14 cellular contexts compared by ENCODE assay signal in the genomic region with DNA sequence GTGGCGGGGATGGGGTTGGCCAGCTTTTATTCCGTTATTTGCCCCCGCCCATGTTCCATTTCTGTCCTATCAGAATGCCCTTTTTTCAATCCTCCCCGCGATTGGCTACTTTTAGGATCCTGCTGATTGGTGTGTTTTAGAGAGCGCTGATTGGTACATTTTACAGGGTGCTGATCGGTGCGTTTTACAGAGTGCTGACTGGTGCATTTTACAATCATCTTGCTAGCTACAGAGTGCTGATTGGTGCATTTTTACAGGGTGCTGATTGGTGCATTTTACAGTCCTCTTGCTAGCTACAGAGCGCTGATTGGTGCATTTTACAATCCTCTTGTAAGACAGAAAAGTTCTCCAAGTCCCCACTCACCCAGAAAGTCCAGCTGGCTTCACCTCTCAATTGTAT. TPM values are rescaled to one million over a fixed set of nuclear protein-coding genes. Genes with fewer than 3 reads are reported as not detected.
"Had no signal": no experiment of that assay in that cellular context is flagged by ENCODE, and none has a peak within 500 bp of the region (broad histone marks: within the 10 kb centered on the region; RNA-seq: fewer than 3 reads in every experiment).

No MANE protein-coding gene starts in this region.

RNA-seq across cellular contexts. Expression of gene SPPL2C, which starts 17.4 kb away (rescaled TPM):
- total RNA-seq: activated B cell treated with CpG ODN at 0.5 μM for 24 hours; activated CD4-positive, alpha-beta memory T cell treated with anti-CD3 and anti-CD28 coated beads for 36 hours; activated CD4-positive, alpha-beta memory T cell treated with anti-CD3 and anti-CD28 coated beads, Interleukin-2, amount 10 ng/mL, durations not matched to agents 7 days and 5 days; activated CD4-positive, alpha-beta T cell treated with anti-CD3 and anti-CD28 coated beads for 36 hours; activated CD4-positive, alpha-beta T cell treated with anti-CD3 and anti-CD28 coated beads, Interleukin-2, amount 10 ng/mL, durations not matched to agents 24 days and 14 days; activated CD4-positive, alpha-beta T cell treated with anti-CD3 and anti-CD28 coated beads, Interleukin-2, amount 10 ng/mL, durations not matched to agents 7 days and 5 days; activated CD8-positive, alpha-beta memory T cell treated with anti-CD3 and anti-CD28 coated beads for 36 hours; activated CD8-positive, alpha-beta memory T cell treated with anti-CD3 and anti-CD28 coated beads, Interleukin-2, amount 10 ng/mL, durations not matched to agents 7 days and 5 days; activated CD8-positive, alpha-beta T cell treated with anti-CD3 and anti-CD28 coated beads for 36 hours; activated CD8-positive, alpha-beta T cell treated with anti-CD3 and anti-CD28 coated beads, Interleukin-2, amount 10 ng/mL, durations not matched to agents 7 days and 5 days; T-helper 1 cell treated with Interleukin-12 subunit alpha and Interleukin-12 subunit beta and Interleukin-4 antibody, amounts not matched to agents 30 ng/mL and 1 ng/mL, for 36 hours; T-helper 17 cell; T-helper 2 cell treated with Interferon-gamma antibody and Interleukin-4, amounts not matched to agents 100 ng/mL and 5 ng/mL, for 36 hours; WTC11 had no signal
